ENCODE assay signal across 1 cellular context in the genomic region with DNA sequence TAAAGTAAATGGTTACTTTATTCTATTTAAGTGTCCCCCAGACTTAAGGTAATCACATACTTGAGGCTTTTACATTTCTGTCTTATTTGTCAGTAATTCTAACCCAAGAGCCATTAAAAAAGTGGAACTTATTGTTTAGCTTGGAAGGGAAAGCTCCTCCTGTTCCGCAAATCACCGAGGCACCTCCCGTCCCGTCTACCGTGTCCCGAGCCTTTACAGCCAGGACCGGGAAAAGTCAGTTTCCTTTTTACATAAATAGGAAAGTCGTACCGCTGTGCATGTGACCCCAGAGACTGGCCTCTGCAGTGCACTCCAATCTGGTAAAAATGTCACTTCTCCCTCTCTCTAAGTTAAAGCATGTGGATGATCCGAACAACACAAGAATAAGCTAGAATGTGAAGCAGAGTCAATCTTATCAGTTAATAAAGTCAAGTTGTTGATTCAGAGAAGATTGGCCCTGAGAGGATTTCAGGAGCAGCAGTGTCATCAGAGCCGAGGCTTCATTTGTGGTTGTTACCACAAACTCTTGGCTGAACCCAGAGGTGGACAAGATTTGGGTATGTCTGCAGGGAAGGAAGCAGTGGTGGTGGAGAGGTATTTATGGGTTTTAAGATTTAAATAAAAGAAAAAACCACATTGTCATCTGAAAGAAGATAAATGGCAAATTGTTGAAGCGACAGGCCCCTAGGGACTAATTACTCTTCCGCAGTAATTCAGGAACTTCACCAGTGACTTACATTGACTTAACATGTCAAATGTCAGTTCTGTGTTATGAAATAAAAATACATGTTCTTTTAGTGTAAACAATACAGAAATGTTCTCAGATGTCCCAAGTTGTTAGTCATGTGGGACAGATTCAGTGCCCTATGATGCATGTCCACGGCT.
A peak's percentile ranks its signal among the peaks of the same experiment; 100 is the strongest.
TF ChIP-seq lines count a peak whose summit lies in the region.

No MANE protein-coding gene starts in this region.

TF ChIP-seq in GM12878, 131 proteins besides CTCF, POLR2A, EP300 and RAD21 (continued from another document and continues in another):
- TF ChIP-seq, protein P1, sequence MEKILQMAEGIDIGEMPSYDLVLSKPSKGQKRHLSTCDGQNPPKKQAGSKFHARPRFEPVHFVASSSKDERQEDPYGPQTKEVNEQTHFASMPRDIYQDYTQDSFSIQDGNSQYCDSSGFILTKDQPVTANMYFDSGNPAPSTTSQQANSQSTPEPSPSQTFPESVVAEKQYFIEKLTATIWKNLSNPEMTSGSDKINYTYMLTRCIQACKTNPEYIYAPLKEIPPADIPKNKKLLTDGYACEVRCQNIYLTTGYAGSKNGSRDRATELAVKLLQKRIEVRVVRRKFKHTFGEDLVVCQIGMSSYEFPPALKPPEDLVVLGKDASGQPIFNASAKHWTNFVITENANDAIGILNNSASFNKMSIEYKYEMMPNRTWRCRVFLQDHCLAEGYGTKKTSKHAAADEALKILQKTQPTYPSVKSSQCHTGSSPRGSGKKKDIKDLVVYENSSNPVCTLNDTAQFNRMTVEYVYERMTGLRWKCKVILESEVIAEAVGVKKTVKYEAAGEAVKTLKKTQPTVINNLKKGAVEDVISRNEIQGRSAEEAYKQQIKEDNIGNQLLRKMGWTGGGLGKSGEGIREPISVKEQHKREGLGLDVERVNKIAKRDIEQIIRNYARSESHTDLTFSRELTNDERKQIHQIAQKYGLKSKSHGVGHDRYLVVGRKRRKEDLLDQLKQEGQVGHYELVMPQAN (conservative IDR thresholded peaks at IDR 0.05): no peak
- no peak for TF ChIP-seq EED (IDR thresholded peaks at IDR 0.05; ENCODE audit: low read depth)
- TF ChIP-seq, protein P2, sequence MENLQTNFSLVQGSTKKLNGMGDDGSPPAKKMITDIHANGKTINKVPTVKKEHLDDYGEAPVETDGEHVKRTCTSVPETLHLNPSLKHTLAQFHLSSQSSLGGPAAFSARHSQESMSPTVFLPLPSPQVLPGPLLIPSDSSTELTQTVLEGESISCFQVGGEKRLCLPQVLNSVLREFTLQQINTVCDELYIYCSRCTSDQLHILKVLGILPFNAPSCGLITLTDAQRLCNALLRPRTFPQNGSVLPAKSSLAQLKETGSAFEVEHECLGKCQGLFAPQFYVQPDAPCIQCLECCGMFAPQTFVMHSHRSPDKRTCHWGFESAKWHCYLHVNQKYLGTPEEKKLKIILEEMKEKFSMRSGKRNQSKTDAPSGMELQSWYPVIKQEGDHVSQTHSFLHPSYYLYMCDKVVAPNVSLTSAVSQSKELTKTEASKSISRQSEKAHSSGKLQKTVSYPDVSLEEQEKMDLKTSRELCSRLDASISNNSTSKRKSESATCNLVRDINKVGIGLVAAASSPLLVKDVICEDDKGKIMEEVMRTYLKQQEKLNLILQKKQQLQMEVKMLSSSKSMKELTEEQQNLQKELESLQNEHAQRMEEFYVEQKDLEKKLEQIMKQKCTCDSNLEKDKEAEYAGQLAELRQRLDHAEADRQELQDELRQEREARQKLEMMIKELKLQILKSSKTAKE (IDR thresholded peaks at IDR 0.05; ENCODE audit: low read depth, poor library complexity, severe bottlenecking): peak; percentile 74
- TF ChIP-seq ZNF274 (IDR thresholded peaks at IDR 0.05; ENCODE audit: insufficient read depth, insufficient read length): no peak
- TF ChIP-seq, protein P3, sequence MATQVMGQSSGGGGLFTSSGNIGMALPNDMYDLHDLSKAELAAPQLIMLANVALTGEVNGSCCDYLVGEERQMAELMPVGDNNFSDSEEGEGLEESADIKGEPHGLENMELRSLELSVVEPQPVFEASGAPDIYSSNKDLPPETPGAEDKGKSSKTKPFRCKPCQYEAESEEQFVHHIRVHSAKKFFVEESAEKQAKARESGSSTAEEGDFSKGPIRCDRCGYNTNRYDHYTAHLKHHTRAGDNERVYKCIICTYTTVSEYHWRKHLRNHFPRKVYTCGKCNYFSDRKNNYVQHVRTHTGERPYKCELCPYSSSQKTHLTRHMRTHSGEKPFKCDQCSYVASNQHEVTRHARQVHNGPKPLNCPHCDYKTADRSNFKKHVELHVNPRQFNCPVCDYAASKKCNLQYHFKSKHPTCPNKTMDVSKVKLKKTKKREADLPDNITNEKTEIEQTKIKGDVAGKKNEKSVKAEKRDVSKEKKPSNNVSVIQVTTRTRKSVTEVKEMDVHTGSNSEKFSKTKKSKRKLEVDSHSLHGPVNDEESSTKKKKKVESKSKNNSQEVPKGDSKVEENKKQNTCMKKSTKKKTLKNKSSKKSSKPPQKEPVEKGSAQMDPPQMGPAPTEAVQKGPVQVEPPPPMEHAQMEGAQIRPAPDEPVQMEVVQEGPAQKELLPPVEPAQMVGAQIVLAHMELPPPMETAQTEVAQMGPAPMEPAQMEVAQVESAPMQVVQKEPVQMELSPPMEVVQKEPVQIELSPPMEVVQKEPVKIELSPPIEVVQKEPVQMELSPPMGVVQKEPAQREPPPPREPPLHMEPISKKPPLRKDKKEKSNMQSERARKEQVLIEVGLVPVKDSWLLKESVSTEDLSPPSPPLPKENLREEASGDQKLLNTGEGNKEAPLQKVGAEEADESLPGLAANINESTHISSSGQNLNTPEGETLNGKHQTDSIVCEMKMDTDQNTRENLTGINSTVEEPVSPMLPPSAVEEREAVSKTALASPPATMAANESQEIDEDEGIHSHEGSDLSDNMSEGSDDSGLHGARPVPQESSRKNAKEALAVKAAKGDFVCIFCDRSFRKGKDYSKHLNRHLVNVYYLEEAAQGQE (IDR thresholded peaks at IDR 0.05; ENCODE audit: low read depth, low read length): no peak
- TF ChIP-seq PML (IDR thresholded peaks at IDR 0.05; ENCODE audit: low read length): no peak
- no peak for TF ChIP-seq CREM (IDR thresholded peaks at IDR 0.05; ENCODE audit: low read depth)
- TF ChIP-seq GATAD2B (conservative IDR thresholded peaks at IDR 0.05; ENCODE audit: low read depth): peak; percentile 78; the same call in 1 of the 2 replicates
- no peak for TF ChIP-seq NR2C1 (IDR thresholded peaks at IDR 0.05)
- TF ChIP-seq IKZF2 (IDR thresholded peaks at IDR 0.05): peak; percentile 85 to 86
- no peak for TF ChIP-seq SREBF2 (IDR thresholded peaks at IDR 0.05; ENCODE audit: low read length)
- TF ChIP-seq CEBPB (IDR thresholded peaks at IDR 0.05; ENCODE audit: borderline replicate concordance in 1 of 2, low read depth in 2 of 2, low read length in 2 of 2): no peak
- TF ChIP-seq KDM1A (IDR thresholded peaks at IDR 0.05; ENCODE audit: borderline replicate concordance): no peak
- TF ChIP-seq MXI1 (IDR thresholded peaks at IDR 0.05; ENCODE audit: low read depth, low read length): no peak
- TF ChIP-seq EGR1 (IDR thresholded peaks at IDR 0.05; ENCODE audit: borderline replicate concordance in 1 of 2, low read depth in 2 of 2, low read length in 2 of 2): no peak
- TF ChIP-seq, protein P4, sequence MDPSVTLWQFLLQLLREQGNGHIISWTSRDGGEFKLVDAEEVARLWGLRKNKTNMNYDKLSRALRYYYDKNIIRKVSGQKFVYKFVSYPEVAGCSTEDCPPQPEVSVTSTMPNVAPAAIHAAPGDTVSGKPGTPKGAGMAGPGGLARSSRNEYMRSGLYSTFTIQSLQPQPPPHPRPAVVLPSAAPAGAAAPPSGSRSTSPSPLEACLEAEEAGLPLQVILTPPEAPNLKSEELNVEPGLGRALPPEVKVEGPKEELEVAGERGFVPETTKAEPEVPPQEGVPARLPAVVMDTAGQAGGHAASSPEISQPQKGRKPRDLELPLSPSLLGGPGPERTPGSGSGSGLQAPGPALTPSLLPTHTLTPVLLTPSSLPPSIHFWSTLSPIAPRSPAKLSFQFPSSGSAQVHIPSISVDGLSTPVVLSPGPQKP (IDR thresholded peaks at IDR 0.05; ENCODE audit: low read depth, low read length): no peak
- TF ChIP-seq TCF12 (IDR thresholded peaks at IDR 0.05; ENCODE audit: low read depth, low read length): no peak
- TF ChIP-seq, protein P5, sequence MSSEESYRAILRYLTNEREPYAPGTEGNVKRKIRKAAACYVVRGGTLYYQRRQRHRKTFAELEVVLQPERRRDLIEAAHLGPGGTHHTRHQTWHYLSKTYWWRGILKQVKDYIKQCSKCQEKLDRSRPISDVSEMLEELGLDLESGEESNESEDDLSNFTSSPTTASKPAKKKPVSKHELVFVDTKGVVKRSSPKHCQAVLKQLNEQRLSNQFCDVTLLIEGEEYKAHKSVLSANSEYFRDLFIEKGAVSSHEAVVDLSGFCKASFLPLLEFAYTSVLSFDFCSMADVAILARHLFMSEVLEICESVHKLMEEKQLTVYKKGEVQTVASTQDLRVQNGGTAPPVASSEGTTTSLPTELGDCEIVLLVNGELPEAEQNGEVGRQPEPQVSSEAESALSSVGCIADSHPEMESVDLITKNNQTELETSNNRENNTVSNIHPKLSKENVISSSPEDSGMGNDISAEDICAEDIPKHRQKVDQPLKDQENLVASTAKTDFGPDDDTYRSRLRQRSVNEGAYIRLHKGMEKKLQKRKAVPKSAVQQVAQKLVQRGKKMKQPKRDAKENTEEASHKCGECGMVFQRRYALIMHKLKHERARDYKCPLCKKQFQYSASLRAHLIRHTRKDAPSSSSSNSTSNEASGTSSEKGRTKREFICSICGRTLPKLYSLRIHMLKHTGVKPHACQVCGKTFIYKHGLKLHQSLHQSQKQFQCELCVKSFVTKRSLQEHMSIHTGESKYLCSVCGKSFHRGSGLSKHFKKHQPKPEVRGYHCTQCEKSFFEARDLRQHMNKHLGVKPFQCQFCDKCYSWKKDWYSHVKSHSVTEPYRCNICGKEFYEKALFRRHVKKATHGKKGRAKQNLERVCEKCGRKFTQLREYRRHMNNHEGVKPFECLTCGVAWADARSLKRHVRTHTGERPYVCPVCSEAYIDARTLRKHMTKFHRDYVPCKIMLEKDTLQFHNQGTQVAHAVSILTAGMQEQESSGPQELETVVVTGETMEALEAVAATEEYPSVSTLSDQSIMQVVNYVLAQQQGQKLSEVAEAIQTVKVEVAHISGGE (CRISPR knock-in tag; IDR thresholded peaks at IDR 0.05): no peak
- 0 out of 2 replicates have a peak, but pooled peaks have one; percentile 15 for TF ChIP-seq RB1 (IDR thresholded peaks at IDR 0.05; ENCODE audit: borderline replicate concordance)
- TF ChIP-seq RUNX3 (IDR thresholded peaks at IDR 0.05; ENCODE audit: low read length): peak; percentile 85
- no peak for TF ChIP-seq NRF1 (conservative IDR thresholded peaks at IDR 0.05; ENCODE audit: low read depth, low read length)
- TF ChIP-seq DPF2 (IDR thresholded peaks at IDR 0.05): peak; percentile 89
- TF ChIP-seq IKZF1 (conservative IDR thresholded peaks at IDR 0.05): peak; percentile 84
- no peak for TF ChIP-seq BRCA1 (IDR thresholded peaks at IDR 0.05; ENCODE audit: low read depth, low read length)
- peak; percentile 97 for TF ChIP-seq MTA2 (IDR thresholded peaks at IDR 0.05; ENCODE audit: low read depth)
- TF ChIP-seq RBBP5 (conservative IDR thresholded peaks at IDR 0.05): no peak
- TF ChIP-seq, protein P6, sequence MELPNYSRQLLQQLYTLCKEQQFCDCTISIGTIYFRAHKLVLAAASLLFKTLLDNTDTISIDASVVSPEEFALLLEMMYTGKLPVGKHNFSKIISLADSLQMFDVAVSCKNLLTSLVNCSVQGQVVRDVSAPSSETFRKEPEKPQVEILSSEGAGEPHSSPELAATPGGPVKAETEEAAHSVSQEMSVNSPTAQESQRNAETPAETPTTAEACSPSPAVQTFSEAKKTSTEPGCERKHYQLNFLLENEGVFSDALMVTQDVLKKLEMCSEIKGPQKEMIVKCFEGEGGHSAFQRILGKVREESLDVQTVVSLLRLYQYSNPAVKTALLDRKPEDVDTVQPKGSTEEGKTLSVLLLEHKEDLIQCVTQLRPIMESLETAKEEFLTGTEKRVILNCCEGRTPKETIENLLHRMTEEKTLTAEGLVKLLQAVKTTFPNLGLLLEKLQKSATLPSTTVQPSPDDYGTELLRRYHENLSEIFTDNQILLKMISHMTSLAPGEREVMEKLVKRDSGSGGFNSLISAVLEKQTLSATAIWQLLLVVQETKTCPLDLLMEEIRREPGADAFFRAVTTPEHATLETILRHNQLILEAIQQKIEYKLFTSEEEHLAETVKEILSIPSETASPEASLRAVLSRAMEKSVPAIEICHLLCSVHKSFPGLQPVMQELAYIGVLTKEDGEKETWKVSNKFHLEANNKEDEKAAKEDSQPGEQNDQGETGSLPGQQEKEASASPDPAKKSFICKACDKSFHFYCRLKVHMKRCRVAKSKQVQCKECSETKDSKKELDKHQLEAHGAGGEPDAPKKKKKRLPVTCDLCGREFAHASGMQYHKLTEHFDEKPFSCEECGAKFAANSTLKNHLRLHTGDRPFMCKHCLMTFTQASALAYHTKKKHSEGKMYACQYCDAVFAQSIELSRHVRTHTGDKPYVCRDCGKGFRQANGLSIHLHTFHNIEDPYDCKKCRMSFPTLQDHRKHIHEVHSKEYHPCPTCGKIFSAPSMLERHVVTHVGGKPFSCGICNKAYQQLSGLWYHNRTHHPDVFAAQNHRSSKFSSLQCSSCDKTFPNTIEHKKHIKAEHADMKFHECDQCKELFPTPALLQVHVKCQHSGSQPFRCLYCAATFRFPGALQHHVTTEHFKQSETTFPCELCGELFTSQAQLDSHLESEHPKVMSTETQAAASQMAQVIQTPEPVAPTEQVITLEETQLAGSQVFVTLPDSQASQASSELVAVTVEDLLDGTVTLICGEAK (IDR thresholded peaks at IDR 0.05; ENCODE audit: borderline replicate concordance): peak; percentile 24; the same call in 1 of the 2 replicates
- no peak for TF ChIP-seq SRF (IDR thresholded peaks at IDR 0.05; ENCODE audit: low read depth in 2 of 2, low read length in 2 of 2)
- no peak for TF ChIP-seq RFX5 (IDR thresholded peaks at IDR 0.05; ENCODE audit: low read depth, low read length)
- TF ChIP-seq SIN3A (IDR thresholded peaks at IDR 0.05; ENCODE audit: low read depth, low read length): no peak
- TF ChIP-seq, protein P7, sequence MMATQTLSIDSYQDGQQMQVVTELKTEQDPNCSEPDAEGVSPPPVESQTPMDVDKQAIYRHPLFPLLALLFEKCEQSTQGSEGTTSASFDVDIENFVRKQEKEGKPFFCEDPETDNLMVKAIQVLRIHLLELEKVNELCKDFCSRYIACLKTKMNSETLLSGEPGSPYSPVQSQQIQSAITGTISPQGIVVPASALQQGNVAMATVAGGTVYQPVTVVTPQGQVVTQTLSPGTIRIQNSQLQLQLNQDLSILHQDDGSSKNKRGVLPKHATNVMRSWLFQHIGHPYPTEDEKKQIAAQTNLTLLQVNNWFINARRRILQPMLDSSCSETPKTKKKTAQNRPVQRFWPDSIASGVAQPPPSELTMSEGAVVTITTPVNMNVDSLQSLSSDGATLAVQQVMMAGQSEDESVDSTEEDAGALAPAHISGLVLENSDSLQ (IDR thresholded peaks at IDR 0.05): peak; percentile 93
- no peak for TF ChIP-seq STAT3 (IDR thresholded peaks at IDR 0.05; ENCODE audit: low read depth, low read length)
- TF ChIP-seq HCFC1 (IDR thresholded peaks at IDR 0.05; ENCODE audit: low read length): no peak
- TF ChIP-seq ZSCAN29 (IDR thresholded peaks at IDR 0.05): no peak; the same call in 1 of the 2 replicates
- TF ChIP-seq ZNF207 (IDR thresholded peaks at IDR 0.05; ENCODE audit: borderline replicate concordance): no peak
- peak; percentile 89 for TF ChIP-seq NR2F1 (conservative IDR thresholded peaks at IDR 0.05)
- TF ChIP-seq LARP7 (IDR thresholded peaks at IDR 0.05): no peak
- TF ChIP-seq, protein P8, sequence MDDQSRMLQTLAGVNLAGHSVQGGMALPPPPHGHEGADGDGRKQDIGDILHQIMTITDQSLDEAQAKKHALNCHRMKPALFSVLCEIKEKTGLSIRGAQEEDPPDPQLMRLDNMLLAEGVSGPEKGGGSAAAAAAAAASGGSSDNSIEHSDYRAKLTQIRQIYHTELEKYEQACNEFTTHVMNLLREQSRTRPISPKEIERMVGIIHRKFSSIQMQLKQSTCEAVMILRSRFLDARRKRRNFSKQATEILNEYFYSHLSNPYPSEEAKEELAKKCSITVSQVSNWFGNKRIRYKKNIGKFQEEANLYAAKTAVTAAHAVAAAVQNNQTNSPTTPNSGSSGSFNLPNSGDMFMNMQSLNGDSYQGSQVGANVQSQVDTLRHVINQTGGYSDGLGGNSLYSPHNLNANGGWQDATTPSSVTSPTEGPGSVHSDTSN (IDR thresholded peaks at IDR 0.05; ENCODE audit: insufficient replicate concordance, low read depth, low read length): peak; percentile 86
- no peak for TF ChIP-seq CHD4 (IDR thresholded peaks at IDR 0.05)
- TF ChIP-seq RAD51 (IDR thresholded peaks at IDR 0.05): no peak; the same call in 1 of the 2 replicates
- no peak for TF ChIP-seq RELA (IDR thresholded peaks at IDR 0.05; ENCODE audit: borderline replicate concordance, partially characterized antibody)
- TF ChIP-seq YBX1 (IDR thresholded peaks at IDR 0.05): no peak
